Comparison of ENCODE assay signal across 1 cellular context in genomic region chr10:70596860-70597809, GRCh38.
TF ChIP-seq lines count a peak whose summit lies in the region.

No MANE protein-coding gene starts in this region.

TF ChIP-seq in H1, 55 proteins besides CTCF, POLR2A, EP300 and RAD21:
- TF ChIP-seq CHD1 (IDR thresholded peaks at IDR 0.05; ENCODE audit: low read depth, low read length) (no peak), SIN3A (conservative IDR thresholded peaks at IDR 0.05 in 1 of 2, IDR thresholded peaks at IDR 0.05 in 1 of 2; ENCODE audit: low read depth in 1 of 2, low read length in 2 of 2) (no peak), SRF (IDR thresholded peaks at IDR 0.05; ENCODE audit: low read depth, low read length) (no peak), CHD2 (IDR thresholded peaks at IDR 0.05; ENCODE audit: low read length) (no peak), ASH2L (IDR thresholded peaks at IDR 0.05; ENCODE audit: low read length) (no peak), CHD7 (IDR thresholded peaks at IDR 0.05; ENCODE audit: insufficient replicate concordance, low read length) (no peak), SAP30 (IDR thresholded peaks at IDR 0.05; ENCODE audit: insufficient read depth, insufficient replicate concordance, low read length) (no peak)
